Comparison of ENCODE assay signal across 25 cellular contexts in the genomic region with DNA sequence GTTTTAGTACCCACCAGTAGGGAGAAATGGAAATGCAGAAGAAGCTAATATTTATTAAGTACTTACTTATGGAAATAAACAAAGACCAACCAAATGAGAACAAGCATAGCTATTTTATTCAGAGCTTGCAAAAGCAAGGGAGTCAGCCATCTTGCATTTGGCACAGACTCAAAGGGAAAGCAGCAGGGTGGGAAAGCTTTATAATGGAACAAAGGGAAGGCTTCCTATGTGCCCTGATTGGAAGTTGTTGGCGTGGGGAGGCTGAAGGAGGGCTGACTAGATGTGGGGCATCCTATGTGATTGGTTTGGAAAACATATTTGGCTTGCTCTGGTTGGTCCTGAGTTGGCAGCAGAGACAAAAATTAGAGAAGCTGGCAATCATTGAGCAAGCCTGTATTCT.
A peak's percentile ranks its signal among the peaks of the same experiment; 100 is the strongest.
DNase-seq lines count a peak whose midpoint lies in the region; ATAC-seq and TF ChIP-seq lines count a peak whose summit lies in the region.
"Had no signal": no experiment of that assay in that cellular context is flagged by ENCODE, and none has a peak within 500 bp of the region (broad histone marks: within the 10 kb centered on the region; RNA-seq: fewer than 3 reads in every experiment).

No MANE protein-coding gene starts in this region.

- H3K4me2 ChIP-seq in GM23338 (no peak overlapping the region), neural progenitor cell (peak overlapping the region; percentile 8)

- no peaks in the 10 kb centered on the region for H3K79me2 ChIP-seq in GM23338 (replicated peaks; ENCODE audit: insufficient read depth)
- H3K79me2 ChIP-seq in neural progenitor cell (ENCODE audit: low read depth) = no peaks in the 10 kb centered on the region

- H3K9me2 ChIP-seq in GM23338 (ENCODE audit: insufficient read depth) = no peaks in the 10 kb centered on the region

- H3K9me3 Mint-ChIP-seq in GM23338 = no peaks in the 10 kb centered on the region
- peaks cover 8% of the 10 kb centered on the region for H3K9me3 Mint-ChIP-seq in neural progenitor cell
- H3K9me3 Mint-ChIP-seq: T-helper 1 cell treated with Interleukin-12 subunit alpha and Interleukin-12 subunit beta and Interleukin-4 antibody, amounts not matched to agents 30 μg/mL and 1 μg/mL, for 36 hours had no signal

- no peak overlapping the region for H3K9ac ChIP-seq in neural progenitor cell
- H3K9ac ChIP-seq: BLaER1 had no signal

- no peak overlapping the region for H3K4me3 Mint-ChIP-seq in GM23338
- H3K4me3 Mint-ChIP-seq in neural progenitor cell = no peak overlapping the region
- H3K4me3 Mint-ChIP-seq: activated T-cell treated with anti-CD3 and anti-CD28 coated beads, Interleukin-2, amount 50 U/mL, for 72 hours; stimulated activated memory B cell treated with anti-CD40 and anti-IgM and Interleukin-4, amounts not matched to agents 10 μg/mL and 1 μg/mL and 100 μg/mL, for 72 hours; T-helper 1 cell treated with Interleukin-12 subunit alpha and Interleukin-12 subunit beta and Interleukin-4 antibody, amounts not matched to agents 30 μg/mL and 1 μg/mL, for 36 hours had no signal

- H3K4me1 ChIP-seq in GM23338 (ENCODE audit: insufficient read depth) (peaks cover 9% of the 10 kb centered on the region), neural progenitor cell (peaks cover 40% of the 10 kb centered on the region)
- H3K4me1 ChIP-seq: colonic mucosa, spleen had no signal

- DNase-seq in Caki2 (ENCODE audit: low read depth) = peak; percentile 32
- DNase-seq in GM23338 (ENCODE audit: low spot score) = peak; percentile 8
- DNase-seq in dorsolateral prefrontal cortex = no peak
- DNase-seq in neural progenitor cell (ENCODE audit: low spot score) = peak; percentile 49
- no peak for DNase-seq in GDM1 (lab: John Stamatoyannopoulos, UW)
- no peak for DNase-seq in islet precursor cell
- DNase-seq: activated CD4-positive, alpha-beta T cell treated with anti-CD3 and anti-CD28 coated beads for 48 hours; activated naive CD4-positive, alpha-beta T cell treated with Interleukin-2 at 50 U/mL for 16 hours; activated T-cell treated with anti-CD3 and anti-CD28 coated beads, Interleukin-2, amount 50 U/mL, for 72 hours; colonic mucosa; DND-41; kidney glomerular epithelial cell; NCI-H1092; NCI-H1930; NCI-H226; ovary; RPMI8226; spleen; stimulated activated CD4-positive, alpha-beta T cell treated with anti-CD3 and anti-CD28 coated beads, Interleukin-4, amount 100 ng/mL, for 1 hour had no signal

- H3K27me3 Mint-ChIP-seq in GM23338 (ENCODE audit: insufficient read depth, low read depth, poor library complexity) (no peaks in the 10 kb centered on the region), neural progenitor cell (ENCODE audit: insufficient read depth, low read depth) (no peaks in the 10 kb centered on the region)
- H3K27me3 Mint-ChIP-seq: stimulated activated memory B cell treated with anti-CD40 and anti-IgM and Interleukin-4, amounts not matched to agents 10 μg/mL and 1 μg/mL and 100 μg/mL, for 72 hours had no signal

- H4K20me1 ChIP-seq in GM23338 (replicated peaks; ENCODE audit: insufficient read depth) (no peaks in the 10 kb centered on the region), neural progenitor cell (ENCODE audit: low read depth) (no peaks in the 10 kb centered on the region)
- H4K20me1 ChIP-seq: BLaER1 had no signal

- H3K4me3 ChIP-seq in GM23338 = no peak overlapping the region
- no peak overlapping the region for H3K4me3 ChIP-seq in dorsolateral prefrontal cortex
- H3K4me3 ChIP-seq in neural progenitor cell = no peak overlapping the region
- H3K4me3 ChIP-seq: BLaER1, colonic mucosa, ovary, right atrium auricular region, SK-N-MC, spleen had no signal

- peaks cover 37% of the 10 kb centered on the region for H3K4me1 Mint-ChIP-seq in GM23338
- peaks cover 40% of the 10 kb centered on the region for H3K4me1 Mint-ChIP-seq in neural progenitor cell
- H3K4me1 Mint-ChIP-seq: stimulated activated memory B cell treated with anti-CD40 and anti-IgM and Interleukin-4, amounts not matched to agents 10 μg/mL and 1 μg/mL and 100 μg/mL, for 72 hours had no signal

- H3K27ac ChIP-seq in GM23338 (ENCODE audit: low read depth) (no peak overlapping the region), dorsolateral prefrontal cortex (peak overlapping the region in 41 of 59 donors; percentile 1 to 88 (median 59)), neural progenitor cell (no peak overlapping the region)
- H3K27ac ChIP-seq: BLaER1, colonic mucosa, ovary, SK-N-MC, spleen had no signal

- H3K36me3 ChIP-seq in GM23338 (ENCODE audit: insufficient read depth) (no peaks in the 10 kb centered on the region), neural progenitor cell (no peaks in the 10 kb centered on the region)
- H3K36me3 ChIP-seq: BLaER1, colonic mucosa, ovary, right atrium auricular region, spleen had no signal

- no peaks in the 10 kb centered on the region for H3F3A ChIP-seq in GM23338 (replicated peaks; ENCODE audit: low read depth)
- peaks cover 18% of the 10 kb centered on the region for H3F3A ChIP-seq in neural progenitor cell (ENCODE audit: low read depth)

- no peaks in the 10 kb centered on the region for H3K9me3 ChIP-seq in neural progenitor cell (ENCODE audit: low read depth)
- H3K9me3 ChIP-seq: BLaER1, colonic mucosa, ovary, right atrium auricular region, spleen had no signal

- H3K27ac Mint-ChIP-seq in GM23338 (no peak overlapping the region), neural progenitor cell (peak overlapping the region; percentile 10)
- H3K27ac Mint-ChIP-seq: activated T-cell treated with anti-CD3 and anti-CD28 coated beads, Interleukin-2, amount 50 U/mL, for 72 hours; stimulated activated memory B cell treated with anti-CD40 and anti-IgM and Interleukin-4, amounts not matched to agents 10 μg/mL and 1 μg/mL and 100 μg/mL, for 72 hours; T-helper 1 cell treated with Interleukin-12 subunit alpha and Interleukin-12 subunit beta and Interleukin-4 antibody, amounts not matched to agents 30 μg/mL and 1 μg/mL, for 36 hours had no signal

- in situ Hi-C loops in Caki2 (cut with HindIII; ENCODE audit: low pct_unique_long_range_greater_than_20kb, low sequenced_read_pairs) = no loop called here

- TF ChIP-seq CTCF in GM23338 (conservative IDR thresholded peaks at IDR 0.05; ENCODE audit: low read depth in 2 of 2) = no peak
- TF ChIP-seq CTCF in dorsolateral prefrontal cortex (IDR thresholded peaks at IDR 0.05 in 54 of 56, conservative IDR thresholded peaks at IDR 0.05 in 2 of 56; ENCODE audit: low read depth in 1 of 56, partially characterized antibody in 56 of 56) = no peak
- TF ChIP-seq CTCF in neural progenitor cell (IDR thresholded peaks at IDR 0.05) = no peak

- ATAC-seq in GM23338 = peak; percentile 61; the same call in 2 of the 3 replicates
- ATAC-seq in GM18873 (IDR thresholded peaks at IDR 0.05; ENCODE audit: low FRiP score, unreplicated experiment) = no peak
- ATAC-seq: activated T-cell treated with anti-CD3 and anti-CD28 coated beads, Interleukin-2, amount 50 U/mL, for 72 hours; stimulated activated memory B cell treated with anti-CD40 and anti-IgM and Interleukin-4, amounts not matched to agents 10 μg/mL and 1 μg/mL and 100 μg/mL, for 72 hours had no signal

- H2AFZ ChIP-seq in GM23338 (no peak overlapping the region), neural progenitor cell (replicated peaks) (peak overlapping the region; percentile 22)

- H3K27me3 ChIP-seq in GM23338 (ENCODE audit: insufficient read depth) (no peaks in the 10 kb centered on the region), dorsolateral prefrontal cortex (no peaks in the 10 kb centered on the region), neural progenitor cell (no peaks in the 10 kb centered on the region)
- H3K27me3 ChIP-seq: BLaER1, colonic mucosa, ovary, right atrium auricular region, spleen had no signal

- intact Hi-C loops in dorsolateral prefrontal cortex (cut with DNase I) = no loop called here

- H3K36me3 Mint-ChIP-seq in GM23338 (ENCODE audit: low read depth) (no peaks in the 10 kb centered on the region), neural progenitor cell (no peaks in the 10 kb centered on the region)
- H3K36me3 Mint-ChIP-seq: stimulated activated memory B cell treated with anti-CD40 and anti-IgM and Interleukin-4, amounts not matched to agents 10 μg/mL and 1 μg/mL and 100 μg/mL, for 72 hours had no signal

TF ChIP-seq in GM23338, 12 proteins besides CTCF, POLR2A, EP300 and RAD21 (continues in another document):
- TF ChIP-seq NANOG (IDR thresholded peaks at IDR 0.05; ENCODE audit: borderline replicate concordance) (no peak), EZH2phosphoT487 (IDR thresholded peaks at IDR 0.05; ENCODE audit: unreplicated experiment) (no peak), ZNF114 (CRISPR knock-in tag; IDR thresholded peaks at IDR 0.05) (no peak)

Comparison
In these comparisons a context has a peak if more than half of its experiments do, and no peak if none do; other contexts are left out.
1. DNase-seq: peak in Caki2 (single experiment), GM23338 (single experiment) and neural progenitor cell (single experiment); none in dorsolateral prefrontal cortex (0 of 10), GDM1 (single experiment) and islet precursor cell (single experiment).
2. H3K27ac ChIP-seq: peak in dorsolateral prefrontal cortex (41 of 59); none in GM23338 (single experiment) and neural progenitor cell (single experiment).